ENCODE assay signal across 18 cellular contexts in the genomic region with DNA sequence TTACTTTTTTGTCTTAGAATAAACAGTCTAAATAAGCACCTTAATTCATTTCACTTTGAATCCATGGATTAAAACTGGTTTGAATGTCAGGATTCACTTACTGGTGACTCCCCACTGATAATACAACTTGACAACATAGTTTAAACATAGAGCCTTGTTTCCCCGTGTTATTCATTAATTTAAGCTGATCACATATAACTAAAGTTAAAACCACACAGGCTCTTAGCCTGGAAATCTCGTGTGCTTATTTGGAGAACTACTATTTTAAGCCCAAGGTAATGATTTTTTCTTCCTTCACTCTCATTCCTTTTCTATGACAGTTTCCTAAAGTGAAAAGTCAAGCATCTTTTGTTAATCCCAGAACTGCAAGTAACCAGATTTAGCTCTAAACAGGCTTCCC.
A peak's percentile ranks its signal among the peaks of the same experiment; 100 is the strongest.
DNase-seq lines count a peak whose midpoint lies in the region; ATAC-seq, FAIRE-seq and TF ChIP-seq lines count a peak whose summit lies in the region.
"Had no signal": no experiment of that assay in that cellular context is flagged by ENCODE, and none has a peak within 500 bp of the region (broad histone marks: within the 10 kb centered on the region; RNA-seq: fewer than 3 reads in every experiment).

No MANE protein-coding gene starts in this region.

- H3K4me3 ChIP-seq in osteoblast (ENCODE audit: insufficient read depth, low read length): no peak overlapping the region
- H3K4me3 ChIP-seq: PC-9 had no signal

- CTCF ChIA-PET in CD4-positive, alpha-beta T cell (lab: Charles Lee): interaction anchor here (1.3 kb wide), 1 partner anchor 9 kb away, joined by 3 read pairs; no protein-coding TSS in a partner anchor

- H3K27ac ChIP-seq in CD4-positive, alpha-beta T cell (ENCODE audit: low read depth, low read length): no peak overlapping the region
- H3K27ac ChIP-seq in osteoblast (ENCODE audit: low read depth, low read length): no peak overlapping the region
- H3K27ac ChIP-seq: KMS-11, PC-9 had no signal

- no peaks in the 10 kb centered on the region for H3K4me1 ChIP-seq in osteoblast (ENCODE audit: insufficient read depth, low read length)

- H3K4me2 ChIP-seq in osteoblast (ENCODE audit: insufficient read depth, low read length): no peak overlapping the region
- H3K4me2 ChIP-seq: KMS-11, PC-9 had no signal

- H3K27ac Mint-ChIP-seq in CD4-positive, alpha-beta T cell: peak overlapping the region; percentile 60
- H3K27ac Mint-ChIP-seq in effector memory CD8-positive, alpha-beta T cell: peak overlapping the region; percentile 8 to 52

- intact Hi-C loops in CD4-positive, alpha-beta T cell (cut with DNase I, micrococcal nuclease): no loop called here

- no peak for ATAC-seq in CD4-positive, alpha-beta T cell (ENCODE audit: poor library complexity)
- ATAC-seq in effector memory CD8-positive, alpha-beta T cell (replicated peaks): no peak
- ATAC-seq in HG03354 (IDR thresholded peaks at IDR 0.05; ENCODE audit: poor library complexity, severe bottlenecking, unreplicated experiment): no peak
- ATAC-seq: Right ventricle myocardium inferior had no signal

- peaks cover 10% of the 10 kb centered on the region for H3K36me3 Mint-ChIP-seq in CD4-positive, alpha-beta T cell (ENCODE audit: low read depth)
- peaks cover 9% of the 10 kb centered on the region for H3K36me3 Mint-ChIP-seq in effector memory CD8-positive, alpha-beta T cell (ENCODE audit: insufficient read depth)

- no peak for TF ChIP-seq CTCF in CD4-positive, alpha-beta T cell (IDR thresholded peaks at IDR 0.05)
- TF ChIP-seq CTCF in osteoblast (IDR thresholded peaks at IDR 0.05; ENCODE audit: extremely low read depth, low read depth, low read length): no peak

- peaks cover 6% of the 10 kb centered on the region for H3K36me3 ChIP-seq in osteoblast (ENCODE audit: insufficient read depth, low read length)

- no peak overlapping the region for H3K4me3 Mint-ChIP-seq in CD4-positive, alpha-beta T cell
- peak overlapping the region in 1 of 2 donors; percentile 41 for H3K4me3 Mint-ChIP-seq in effector memory CD8-positive, alpha-beta T cell
- H3K4me3 Mint-ChIP-seq: CD4-positive, CD25-positive, alpha-beta regulatory T cell had no signal

- no peaks in the 10 kb centered on the region for H3K9me3 ChIP-seq in CD4-positive, alpha-beta T cell (ENCODE audit: control insufficient read depth, low read length)
- H3K9me3 ChIP-seq in osteoblast (ENCODE audit: low read depth, low read length): no peaks in the 10 kb centered on the region

- POLR2A ChIA-PET in CD4-positive, alpha-beta T cell (lab: Charles Lee): interaction anchor here (0.8 kb wide), 1 partner anchor 12 kb away, joined by 3 read pairs; no protein-coding TSS in a partner anchor

- no peaks in the 10 kb centered on the region for H3K27me3 Mint-ChIP-seq in CD4-positive, alpha-beta T cell
- no peaks in the 10 kb centered on the region for H3K27me3 Mint-ChIP-seq in effector memory CD8-positive, alpha-beta T cell
- H3K27me3 Mint-ChIP-seq: CD4-positive, CD25-positive, alpha-beta regulatory T cell had no signal

- no peaks in the 10 kb centered on the region for H3K27me3 ChIP-seq in CD4-positive, alpha-beta T cell (ENCODE audit: control insufficient read depth, insufficient read depth, low read length)
- H3K27me3 ChIP-seq in osteoblast (ENCODE audit: insufficient read depth, low read length): no peaks in the 10 kb centered on the region

- no peaks in the 10 kb centered on the region for H3K9me3 Mint-ChIP-seq in CD4-positive, alpha-beta T cell
- H3K9me3 Mint-ChIP-seq in effector memory CD8-positive, alpha-beta T cell: no peaks in the 10 kb centered on the region
- H3K9me3 Mint-ChIP-seq: CD4-positive, CD25-positive, alpha-beta regulatory T cell had no signal

- peaks cover 48% of the 10 kb centered on the region for H3K4me1 Mint-ChIP-seq in CD4-positive, alpha-beta T cell (ENCODE audit: low read depth)
- peaks cover 34 to 42% of the 10 kb centered on the region in 2 donors for H3K4me1 Mint-ChIP-seq in effector memory CD8-positive, alpha-beta T cell (ENCODE audit: low read depth in 2 of 2)

- FAIRE-seq in RCC 7860 (lab: Jason Lieb, UNC): peak; percentile 15

- H2AFZ ChIP-seq in osteoblast (ENCODE audit: low read length): no peak overlapping the region
- H2AFZ ChIP-seq: PC-9 had no signal

- H3K79me2 ChIP-seq in osteoblast (ENCODE audit: insufficient read depth, low read length): no peaks in the 10 kb centered on the region

- no peak for DNase-seq in CD4-positive, alpha-beta T cell
- DNase-seq in RCC 7860 (ENCODE audit: low spot score): no peak
- no peak for DNase-seq in effector memory CD8-positive, alpha-beta T cell
- DNase-seq in osteoblast (ENCODE audit: insufficient read length, low spot score, missing footprints): peak; percentile 15
- DNase-seq in mesenteric fat pad (ENCODE audit: low spot score): no peak
- no peak for DNase-seq in dermis blood vessel endothelial cell
- DNase-seq: AML-193; CD4-positive, CD25-positive, alpha-beta regulatory T cell; DMS79; GDM1; GOT3; NCI-H1105 treated with DMSO at 0.1 percent for 48 hours; NCI-H187; NCI-H446; PC-9 had no signal

- H4K20me1 ChIP-seq in osteoblast (ENCODE audit: insufficient read depth, low read length): peaks cover 5% of the 10 kb centered on the region
